ENCODE assay signal across 8 cellular contexts in genomic region chr7:127392182-127392565, GRCh38. TPM values are rescaled to one million over a fixed set of nuclear protein-coding genes. Genes with fewer than 3 reads are reported as not detected.
A peak's percentile ranks its signal among the peaks of the same experiment; 100 is the strongest.
DNase-seq lines count a peak whose midpoint lies in the region; ATAC-seq lines count a peak whose summit lies in the region.

No MANE protein-coding gene starts in this region.

- H3K27me3 ChIP-seq in BLaER1 treated with 17β-estradiol and CSF1 and Interleukin-3, amounts not matched to agents 10 nM and 100 nM: no peaks in the 10 kb centered on the region
- H3K27me3 ChIP-seq in iPS-15b (ENCODE audit: control insufficient read depth, insufficient read depth, low read length) (peaks cover 52% of the 10 kb centered on the region), skeletal muscle tissue (ENCODE audit: control insufficient read depth in 3 of 3, insufficient read depth in 3 of 3, low read length in 3 of 3) (no peaks in the 10 kb centered on the region)

- H3K4me1 ChIP-seq in BLaER1 treated with 17β-estradiol and CSF1 and Interleukin-3, amounts not matched to agents 10 nM and 100 nM: peaks cover 16 to 52% (median 45%) of the 10 kb centered on the region in 10 experiments
- H3K4me1 ChIP-seq in iPS-15b (ENCODE audit: control insufficient read depth, insufficient read depth, low read length): no peaks in the 10 kb centered on the region
- H3K4me1 ChIP-seq in skeletal muscle tissue (ENCODE audit: control insufficient read depth in 3 of 3, insufficient read depth in 3 of 3, low read length in 3 of 3): peaks cover 6 to 9% (median 7%) of the 10 kb centered on the region in 3 donors

- H4K20me1 ChIP-seq in BLaER1 treated with 17β-estradiol and CSF1 and Interleukin-3, amounts not matched to agents 10 nM and 100 nM: peaks cover 21 to 49% (median 44%) of the 10 kb centered on the region in 11 experiments; a peak in 21 of 22 replicates

- peaks cover 25 to 40% (median 34%) of the 10 kb centered on the region in 11 experiments for H3K36me3 ChIP-seq in BLaER1 treated with 17β-estradiol and CSF1 and Interleukin-3, amounts not matched to agents 10 nM and 100 nM
- no peaks in the 10 kb centered on the region for H3K36me3 ChIP-seq in iPS-15b (ENCODE audit: control insufficient read depth, insufficient read depth, low read length)
- H3K36me3 ChIP-seq in skeletal muscle tissue (ENCODE audit: control insufficient read depth in 3 of 3, insufficient read depth in 3 of 3, low read length in 3 of 3): peaks cover 0 to 11% (median 9%) of the 10 kb centered on the region in 3 donors

- peak overlapping the region; percentile 88 to 99 (median 98) for H3K9ac ChIP-seq in BLaER1 treated with 17β-estradiol and CSF1 and Interleukin-3, amounts not matched to agents 10 nM and 100 nM
- H3K9ac ChIP-seq in iPS-15b (ENCODE audit: low read depth, low read length) (no peak overlapping the region), skeletal muscle tissue (ENCODE audit: low read depth in 1 of 3, low read length in 3 of 3) (peak overlapping the region; percentile 96 to 98 (median 97))

- H3K9me3 ChIP-seq in BLaER1 treated with 17β-estradiol and CSF1 and Interleukin-3, amounts not matched to agents 10 nM and 100 nM (replicated peaks in 1 of 11): no peaks in the 10 kb centered on the region
- H3K9me3 ChIP-seq in iPS-15b (ENCODE audit: control insufficient read depth, insufficient read depth, low read length) (no peaks in the 10 kb centered on the region), skeletal muscle tissue (ENCODE audit: control insufficient read depth in 3 of 3, low read length in 3 of 3) (no peaks in the 10 kb centered on the region)

- peak overlapping the region; percentile 95 to 99 (median 98) for H3K27ac ChIP-seq in BLaER1 treated with 17β-estradiol and CSF1 and Interleukin-3, amounts not matched to agents 10 nM and 100 nM
- H3K27ac ChIP-seq in skeletal muscle tissue (ENCODE audit: low read depth, low read length): peak overlapping the region; percentile 95

- DNase-seq in T follicular helper cell (ENCODE audit: low read depth): peak; percentile 53
- DNase-seq in astrocyte of the hippocampus (ENCODE audit: low read depth, low spot score): peak; percentile 80
- no peak for DNase-seq in T1000 (lab: John Stamatoyannopoulos, UW)

- H3K4me3 ChIP-seq in BLaER1 treated with 17β-estradiol and CSF1 and Interleukin-3, amounts not matched to agents 10 nM and 100 nM: peak overlapping the region; percentile 74 to 95 (median 90)
- peak overlapping the region; percentile 76 for H3K4me3 ChIP-seq in iPS-15b (ENCODE audit: low read depth, low read length)
- H3K4me3 ChIP-seq in skeletal muscle tissue (ENCODE audit: low read length in 3 of 3): peak overlapping the region; percentile 75 to 91 (median 86)

- peak overlapping the region; percentile 79 to 98 (median 89); a peak in 21 of 22 replicates for H3K4me2 ChIP-seq in BLaER1 treated with 17β-estradiol and CSF1 and Interleukin-3, amounts not matched to agents 10 nM and 100 nM

- ATAC-seq in GM19025 (IDR thresholded peaks at IDR 0.05; ENCODE audit: low read depth, unreplicated experiment) (peak; percentile 36), HG03521 (IDR thresholded peaks at IDR 0.05; ENCODE audit: unreplicated experiment) (peak; percentile 39)

RNA-seq across cellular contexts. Expression of gene ZNF800, which starts 0.3 kb away (rescaled TPM):
- total RNA-seq in skeletal muscle tissue: 14.1 TPM
